26 cellular contexts compared by ENCODE assay signal in genomic region chr5:13472834-13473233, GRCh38.
"Had no signal": no experiment of that assay in that cellular context is flagged by ENCODE, and none has a peak within 500 bp of the region (broad histone marks: within the 10 kb centered on the region; RNA-seq: fewer than 3 reads in every experiment).

No MANE protein-coding gene starts in this region.

- H3K4me1 ChIP-seq: colonic mucosa, esophagus muscularis mucosa, esophagus squamous epithelium, gastrocnemius medialis, gastroesophageal sphincter, heart left ventricle, heart right ventricle had no signal

- H3K9me3 ChIP-seq: colonic mucosa, esophagus muscularis mucosa, esophagus squamous epithelium, gastrocnemius medialis, gastroesophageal sphincter, heart left ventricle, heart right ventricle had no signal

- DNase-seq: colonic mucosa; cortex of kidney; dermis blood vessel endothelial cell; dorsolateral prefrontal cortex; effector CD4-positive, alpha-beta T cell; effector CD8-positive, alpha-beta T cell; effector memory CD4-positive, alpha-beta T cell; effector memory CD8-positive, alpha-beta T cell; endodermal cell; erythroblast; esophagus squamous epithelium; foreskin fibroblast; foreskin keratinocyte; foreskin melanocyte; gastrocnemius medialis; glutamatergic neuron; head of caudate nucleus; heart left ventricle; heart right ventricle had no signal

- H3K27ac ChIP-seq: colonic mucosa, coronary artery, dorsolateral prefrontal cortex, epithelial cell of prostate, esophagus muscularis mucosa, esophagus squamous epithelium, foreskin keratinocyte, gastrocnemius medialis, gastroesophageal sphincter, heart left ventricle, heart right ventricle had no signal

- H3K4me3 ChIP-seq: colonic mucosa, coronary artery, dorsolateral prefrontal cortex, esophagus muscularis mucosa, esophagus squamous epithelium, gastrocnemius medialis, gastroesophageal sphincter, heart left ventricle, heart right ventricle had no signal

- H3K36me3 ChIP-seq: colonic mucosa, esophagus muscularis mucosa, esophagus squamous epithelium, gastrocnemius medialis, gastroesophageal sphincter, heart left ventricle, heart right ventricle had no signal

- H3K27me3 ChIP-seq: colonic mucosa, dorsolateral prefrontal cortex, esophagus squamous epithelium, foreskin keratinocyte, gastrocnemius medialis had no signal

- FAIRE-seq: colon, endometrium, endothelial cell of umbilical vein had no signal
